In genomic region chr16:14310519-14310991, GRCh38 we compare ENCODE assay signal across 8 cellular contexts.
DNase-seq lines count a peak whose midpoint lies in the region; ATAC-seq lines count a peak whose summit lies in the region.

No MANE protein-coding gene starts in this region.

- ATAC-seq in GM19035 (IDR thresholded peaks at IDR 0.05; ENCODE audit: unreplicated experiment) (peak; percentile 54), HG03354 (IDR thresholded peaks at IDR 0.05; ENCODE audit: poor library complexity, severe bottlenecking, unreplicated experiment) (peak; percentile 69), GM21526 (IDR thresholded peaks at IDR 0.05; ENCODE audit: low FRiP score, unreplicated experiment) (no peak)
- ATAC-seq in stimulated activated naive B cell treated with anti-CD40 and anti-IgM and Interleukin-4, amounts not matched to agents 10 μg/mL and 1 μg/mL and 100 μg/mL, for 72 hours (replicated peaks): peak; percentile 82 to 83

- H3K9me3 Mint-ChIP-seq in stimulated activated naive B cell treated with anti-CD40 and anti-IgM and Interleukin-4, amounts not matched to agents 10 μg/mL and 1 μg/mL and 100 μg/mL, for 72 hours: no peaks in the 10 kb centered on the region

- H3K27me3 Mint-ChIP-seq in stimulated activated naive B cell treated with anti-CD40 and anti-IgM and Interleukin-4, amounts not matched to agents 10 μg/mL and 1 μg/mL and 100 μg/mL, for 72 hours: peaks cover 4 to 38% of the 10 kb centered on the region in 2 donors

- peak overlapping the region; percentile 59 for H3K27ac Mint-ChIP-seq in stimulated activated naive B cell treated with anti-CD40 and anti-IgM and Interleukin-4, amounts not matched to agents 10 μg/mL and 1 μg/mL and 100 μg/mL, for 72 hours

- H3K27ac ChIP-seq in caudate nucleus (ENCODE audit: low read depth, low read length): peak overlapping the region; percentile 59

- DNase-seq in A172 (ENCODE audit: low spot score) (peak; percentile 51), caudate nucleus (lab: John Stamatoyannopoulos, UW) (peak in 2 of 61 donors; percentile 22 to 28), amniotic stem cell (lab: John Stamatoyannopoulos, UW) (no peak)
- DNase-seq in stimulated activated naive B cell treated with anti-CD40 and anti-IgM and Interleukin-4, amounts not matched to agents 10 μg/mL and 1 μg/mL and 100 μg/mL, for 72 hours: peak; percentile 62
- no peak for DNase-seq in NK-92 treated with Interleukin-12 subunit alpha and Interleukin-12 subunit beta, amount 100 ng/mL, for 24 hours (lab: John Stamatoyannopoulos, UW)

- H3K4me1 Mint-ChIP-seq in stimulated activated naive B cell treated with anti-CD40 and anti-IgM and Interleukin-4, amounts not matched to agents 10 μg/mL and 1 μg/mL and 100 μg/mL, for 72 hours: peaks cover 26 to 33% of the 10 kb centered on the region in 2 donors

- H3K36me3 Mint-ChIP-seq in stimulated activated naive B cell treated with anti-CD40 and anti-IgM and Interleukin-4, amounts not matched to agents 10 μg/mL and 1 μg/mL and 100 μg/mL, for 72 hours: no peaks in the 10 kb centered on the region

- peak overlapping the region; percentile 25 to 80 for H3K4me3 Mint-ChIP-seq in stimulated activated naive B cell treated with anti-CD40 and anti-IgM and Interleukin-4, amounts not matched to agents 10 μg/mL and 1 μg/mL and 100 μg/mL, for 72 hours

Comparison
In these comparisons a context has a peak if more than half of its experiments do, and no peak if none do; other contexts are left out.
1. DNase-seq: peak in A172 (single experiment) and stimulated activated naive B cell treated with anti-CD40 and anti-IgM and Interleukin-4, amounts not matched to agents 10 μg/mL and 1 μg/mL and 100 μg/mL, for 72 hours (single experiment); none in amniotic stem cell (single experiment) and NK-92 treated with Interleukin-12 subunit alpha and Interleukin-12 subunit beta, amount 100 ng/mL, for 24 hours (single experiment).